17 cellular contexts compared by ENCODE assay signal in genomic region chr14:68631691-68632590, GRCh38.
DNase-seq lines count a peak whose midpoint lies in the region; ATAC-seq and TF ChIP-seq lines count a peak whose summit lies in the region.
"Had no signal": no experiment of that assay in that cellular context is flagged by ENCODE, and none has a peak within 500 bp of the region (broad histone marks: within the 10 kb centered on the region; RNA-seq: fewer than 3 reads in every experiment).

No MANE protein-coding gene starts in this region.

- intact Hi-C loops in right cardiac atrium (cut with DNase I) (no loop called here), transverse colon (cut with DNase I; ENCODE audit: low total_unique reads) (no loop called here)

- peak overlapping the region; percentile 1 to 59 for H3K27ac ChIP-seq in coronary artery
- peak overlapping the region; percentile 14 for H3K27ac ChIP-seq in right cardiac atrium (ENCODE audit: low read length)
- peak overlapping the region; percentile 66 to 80 (median 75) for H3K27ac ChIP-seq in transverse colon
- H3K27ac ChIP-seq: parathyroid adenoma had no signal

- H3K4me3 Mint-ChIP-seq in osteocyte (ENCODE audit: unreplicated experiment): no peak overlapping the region
- H3K4me3 Mint-ChIP-seq: activated CD4-positive, alpha-beta T cell treated with anti-CD3 and anti-CD28 coated beads, Interleukin-2, amount 10 ng/mL, durations not matched to agents 24 days and 14 days; brain; CD4-positive, CD25-positive, alpha-beta regulatory T cell had no signal

- no peaks in the 10 kb centered on the region for H3K9me3 Mint-ChIP-seq in osteocyte (ENCODE audit: unreplicated experiment)
- H3K9me3 Mint-ChIP-seq: CD4-positive, CD25-positive, alpha-beta regulatory T cell had no signal

- ATAC-seq in right cardiac atrium: peak; percentile 9 to 21
- ATAC-seq in GM21447 (IDR thresholded peaks at IDR 0.05; ENCODE audit: unreplicated experiment): no peak

- in situ Hi-C loops in transverse colon (cut with MboI; ENCODE audit: low pct_ligation_motif_present in 1 of 4, low pct_unique_long_range_greater_than_20kb in 1 of 4, low sequenced_read_pairs in 3 of 4): no loop called here

- no peaks in the 10 kb centered on the region for H3K9me3 ChIP-seq in right cardiac atrium (ENCODE audit: control insufficient read depth, low read length)
- H3K9me3 ChIP-seq in transverse colon: no peaks in the 10 kb centered on the region

- H3K27me3 Mint-ChIP-seq in osteocyte (ENCODE audit: unreplicated experiment): peaks cover 2% of the 10 kb centered on the region
- H3K27me3 Mint-ChIP-seq: brain; CD4-positive, CD25-positive, alpha-beta regulatory T cell had no signal

- TF ChIP-seq POLR2A in transverse colon (IDR thresholded peaks at IDR 0.05): no peak

- H3K36me3 Mint-ChIP-seq in osteocyte (ENCODE audit: unreplicated experiment): no peaks in the 10 kb centered on the region
- H3K36me3 Mint-ChIP-seq: brain; CD4-positive, CD25-positive, alpha-beta regulatory T cell had no signal

- H3K4me3 ChIP-seq in coronary artery (no peak overlapping the region), right cardiac atrium (ENCODE audit: low read length) (no peak overlapping the region), transverse colon (no peak overlapping the region)

- H3K27ac Mint-ChIP-seq in osteocyte (ENCODE audit: unreplicated experiment): no peak overlapping the region
- H3K27ac Mint-ChIP-seq: activated CD4-positive, alpha-beta T cell treated with anti-CD3 and anti-CD28 coated beads, Interleukin-2, amount 10 ng/mL, durations not matched to agents 24 days and 14 days had no signal

- no peak for TF ChIP-seq CTCF in coronary artery (IDR thresholded peaks at IDR 0.05)
- no peak for TF ChIP-seq CTCF in osteocyte (IDR thresholded peaks at IDR 0.05)
- TF ChIP-seq CTCF in transverse colon (IDR thresholded peaks at IDR 0.05): no peak

- WGBS in right cardiac atrium: 72% methylated on average over 21 of the region's 21 CpGs
- WGBS in transverse colon (ENCODE audit: low coverage in 1 of 2), 2 donors: 86 to 89% methylated on average over 7 to 21 of the region's 21 CpGs

- no peaks in the 10 kb centered on the region for H3K36me3 ChIP-seq in transverse colon

- H3K27me3 ChIP-seq in right cardiac atrium (ENCODE audit: control insufficient read depth, insufficient read depth) (no peaks in the 10 kb centered on the region), transverse colon (no peaks in the 10 kb centered on the region)

- peaks cover 21% of the 10 kb centered on the region for H3K4me1 Mint-ChIP-seq in osteocyte (ENCODE audit: unreplicated experiment)

- DNase-seq in coronary artery (ENCODE audit: low spot score) (peak; percentile 70), right cardiac atrium (peak; percentile 62 to 81 (median 70)), osteocyte (ENCODE audit: extremely low spot score, unreplicated experiment) (peak; percentile 68), transverse colon (no peak), HPDE6-E6E7 (ENCODE audit: extremely low spot score) (no peak), NCI-H69 (lab: John Stamatoyannopoulos, UW) (no peak), AG20443 (ENCODE audit: low spot score) (no peak)
- DNase-seq: activated CD4-positive, alpha-beta T cell treated with anti-CD3 and anti-CD28 coated beads, Interleukin-2, amount 10 ng/mL, durations not matched to agents 24 days and 14 days; CD4-positive, CD25-positive, alpha-beta regulatory T cell; KBM-7; NCI-H1436; NCI-H526 treated with DMSO at 0.1 percent for 48 hours; SHP77; T1000 had no signal

- H3K4me1 ChIP-seq in right cardiac atrium (ENCODE audit: control insufficient read depth, insufficient read depth, low read length) (peaks cover 19% of the 10 kb centered on the region), transverse colon (peaks cover 10 to 49% (median 22%) of the 10 kb centered on the region in 4 donors)

- TF ChIP-seq EP300 in transverse colon (IDR thresholded peaks at IDR 0.05; ENCODE audit: low read depth): no peak

Comparison
In these comparisons a context has a peak if more than half of its experiments do, and no peak if none do; other contexts are left out.
1. DNase-seq: peak in coronary artery (single experiment), right cardiac atrium (3 of 3) and osteocyte (single experiment); none in transverse colon (single experiment), HPDE6-E6E7 (single experiment), NCI-H69 (single experiment) and AG20443 (single experiment).
2. H3K27ac ChIP-seq: peak in every context shown above with its lines; median percentile 75 in transverse colon; 30 in coronary artery; 14 in right cardiac atrium.